25 cellular contexts compared by ENCODE assay signal in genomic region chr3:29606416-29606815, GRCh38.
"Had no signal": no experiment of that assay in that cellular context is flagged by ENCODE, and none has a peak within 500 bp of the region (broad histone marks: within the 10 kb centered on the region; RNA-seq: fewer than 3 reads in every experiment).

No MANE protein-coding gene starts in this region.

- H3K27ac Mint-ChIP-seq: activated CD8-positive, alpha-beta T cell treated with anti-CD3 and anti-CD28 coated beads, Interleukin-2, amount 10 ng/mL, durations not matched to agents 7 days and 5 days; activated naive CD8-positive, alpha-beta T cell treated with anti-CD3 and anti-CD28 coated beads, Interleukin-2, amount 10 ng/mL, durations not matched to agents 7 days and 5 days; T-helper 17 cell; WTC11 had no signal

- H3K9me3 Mint-ChIP-seq: activated naive CD8-positive, alpha-beta T cell treated with anti-CD3 and anti-CD28 coated beads, Interleukin-2, amount 10 ng/mL, durations not matched to agents 7 days and 5 days; WTC11 had no signal

- ATAC-seq: activated CD8-positive, alpha-beta T cell treated with anti-CD3 and anti-CD28 coated beads, Interleukin-2, amount 10 ng/mL, durations not matched to agents 7 days and 5 days; body of pancreas; T-helper 17 cell; WTC11 had no signal

- FAIRE-seq: bronchial epithelial cell had no signal

- H3K4me1 Mint-ChIP-seq: activated naive CD8-positive, alpha-beta T cell treated with anti-CD3 and anti-CD28 coated beads, Interleukin-2, amount 10 ng/mL, durations not matched to agents 7 days and 5 days; T-helper 17 cell had no signal

- H3K36me3 ChIP-seq: Peyer's patch, SJCRH30 had no signal

- H3K27ac ChIP-seq: body of pancreas, Peyer's patch, RWPE1, SJCRH30 had no signal

- H3K27me3 Mint-ChIP-seq: activated naive CD8-positive, alpha-beta T cell treated with anti-CD3 and anti-CD28 coated beads, Interleukin-2, amount 10 ng/mL, durations not matched to agents 7 days and 5 days; T-helper 17 cell had no signal

- H3K4me1 ChIP-seq: body of pancreas, Peyer's patch, SJCRH30 had no signal

- H3K4me3 Mint-ChIP-seq: activated CD8-positive, alpha-beta T cell treated with anti-CD3 and anti-CD28 coated beads, Interleukin-2, amount 10 ng/mL, durations not matched to agents 7 days and 5 days; activated naive CD8-positive, alpha-beta T cell treated with anti-CD3 and anti-CD28 coated beads, Interleukin-2, amount 10 ng/mL, durations not matched to agents 7 days and 5 days; T-helper 17 cell; WTC11 had no signal

- H3K4me3 ChIP-seq: body of pancreas, Peyer's patch, SJCRH30 had no signal

- H3K27me3 ChIP-seq: body of pancreas, Peyer's patch, SJCRH30 had no signal

- DNase-seq: activated CD4-positive, alpha-beta T cell treated with anti-CD3 and anti-CD28 coated beads for 48 hours; activated CD4-positive, alpha-beta T cell treated with anti-CD3 and anti-CD28 coated beads, Interleukin-2, amount 50 U/mL, for 4 hours; activated CD4-positive, CD25-positive, alpha-beta regulatory T cell treated with anti-CD3 and anti-CD28 coated beads, Interleukin-2, amount 50 U/mL, for 72 hours; activated CD8-positive, alpha-beta memory T cell treated with anti-CD3 and anti-CD28 coated beads, Interleukin-2, amount 50 U/mL, for 48 hours; activated CD8-positive, alpha-beta T cell treated with anti-CD3 and anti-CD28 coated beads, Interleukin-2, amount 10 ng/mL, durations not matched to agents 7 days and 5 days; activated naive CD4-positive, alpha-beta T cell treated with anti-CD3 and anti-CD28 coated beads, Interleukin-2, amount 50 U/mL, for 16 hours; activated naive CD8-positive, alpha-beta T cell treated with anti-CD3 and anti-CD28 coated beads, Interleukin-2, amount 10 ng/mL, durations not matched to agents 7 days and 5 days; activated T-cell treated with anti-CD3 and anti-CD28 coated beads, Interleukin-2, amount 50 U/mL, for 1 hour; aorta; body of pancreas; central memory CD4-positive, alpha-beta T cell; KG1; NCI-H1092 treated with DMSO at 0.1 percent for 48 hours; NCI-H1417 treated with DMSO at 0.1 percent for 48 hours; NCI-H1694; NCI-H2029; NCI-H510A treated with DMSO at 0.1 percent for 48 hours; Peyer's patch; Right ventricle myocardium superior; SJCRH30; T-helper 17 cell; T-helper 9 cell had no signal

- H3K36me3 Mint-ChIP-seq: activated naive CD8-positive, alpha-beta T cell treated with anti-CD3 and anti-CD28 coated beads, Interleukin-2, amount 10 ng/mL, durations not matched to agents 7 days and 5 days; WTC11 had no signal

- H3K9me3 ChIP-seq: body of pancreas, Peyer's patch, SJCRH30 had no signal
